In genomic region chr22:24492391-24492790, GRCh38 we compare ENCODE assay signal across 28 cellular contexts. TPM values are rescaled to one million over a fixed set of nuclear protein-coding genes. Genes with fewer than 3 reads are reported as not detected.
DNase-seq lines count a peak whose midpoint lies in the region; ATAC-seq, FAIRE-seq and TF ChIP-seq lines count a peak whose summit lies in the region.
"Had no signal": no experiment of that assay in that cellular context is flagged by ENCODE, and none has a peak within 500 bp of the region (broad histone marks: within the 10 kb centered on the region; RNA-seq: fewer than 3 reads in every experiment).

No MANE protein-coding gene starts in this region.

- in situ Hi-C loops in HepG2 (cut with HindIII; ENCODE audit: extremely low pct_ligation_motif_present, low pct_unique_long_range_greater_than_20kb) (no loop called here), K562 (cut with MboI) (no loop called here)

- peaks cover 0 to 30% (median 8%) of the 10 kb centered on the region in 4 donors for H3K4me1 ChIP-seq in right lobe of liver
- peaks cover 52% of the 10 kb centered on the region for H3K4me1 ChIP-seq in HepG2 (ENCODE audit: insufficient read depth, low read length)
- H3K4me1 ChIP-seq in K562 (replicated peaks in 1 of 2; ENCODE audit: control insufficient read depth in 2 of 2, insufficient read depth in 2 of 2, low read length in 2 of 2): peaks cover 0 to 4% of the 10 kb centered on the region in 2 experiments; a peak in 1 of 5 replicates
- no peaks in the 10 kb centered on the region for H3K4me1 ChIP-seq in mesendoderm (ENCODE audit: control insufficient read depth, low read depth, low read length)
- H3K4me1 ChIP-seq: BE2C, BLaER1 had no signal

- BruUV-seq in HepG2 (replicated peaks; lab: Mats Ljungman, UMichigan): no TSS peak
- BruUV-seq in K562 (replicated peaks; lab: Mats Ljungman, UMichigan): no TSS peak

- peak overlapping the region in 2 of 3 donors; percentile 80 to 95 for H3K4me3 ChIP-seq in right lobe of liver
- no peak overlapping the region for H3K4me3 ChIP-seq in HepG2 (replicated peaks in 1 of 3; ENCODE audit: insufficient read depth in 1 of 3, low read depth in 2 of 3, low read length in 3 of 3)
- H3K4me3 ChIP-seq in K562: no peak overlapping the region
- no peak overlapping the region for H3K4me3 ChIP-seq in mesendoderm (ENCODE audit: low read length)
- H3K4me3 ChIP-seq: BLaER1, GM12878 had no signal

- H3K56ac ChIP-seq in mesendoderm (ENCODE audit: low read length): no peak overlapping the region

- H3K4me2 ChIP-seq in HepG2 (ENCODE audit: low read depth, low read length): no peak overlapping the region
- no peak overlapping the region for H3K4me2 ChIP-seq in K562 (ENCODE audit: insufficient read depth, low read length)
- no peak overlapping the region for H3K4me2 ChIP-seq in mesendoderm (ENCODE audit: low read length)
- H3K4me2 ChIP-seq: BLaER1 had no signal

- no peak overlapping the region for H2BK120ac ChIP-seq in mesendoderm (ENCODE audit: low read depth, low read length)

- H3K36me3 ChIP-seq in right lobe of liver (no peaks in the 10 kb centered on the region), HepG2 (replicated peaks in 1 of 2; ENCODE audit: control insufficient read depth in 1 of 2, insufficient read depth in 2 of 2, low read length in 2 of 2) (no peaks in the 10 kb centered on the region), K562 (ENCODE audit: control insufficient read depth, insufficient read depth, low read length) (no peaks in the 10 kb centered on the region), mesendoderm (ENCODE audit: control insufficient read depth, insufficient read depth, low read length) (no peaks in the 10 kb centered on the region)
- H3K36me3 ChIP-seq: BE2C, BLaER1 had no signal

- no peaks in the 10 kb centered on the region for H3K9me1 ChIP-seq in K562 (ENCODE audit: control insufficient read depth, insufficient read depth, low read length)

- H4K8ac ChIP-seq in mesendoderm (ENCODE audit: low read depth, low read length): no peak overlapping the region

- H3K9me3 ChIP-seq in right lobe of liver: no peaks in the 10 kb centered on the region
- H3K9me3 ChIP-seq in HepG2 (ENCODE audit: low read length): no peaks in the 10 kb centered on the region
- H3K9me3 ChIP-seq in K562 (replicated peaks; ENCODE audit: control insufficient read depth, insufficient read depth, low read depth, low read length): no peaks in the 10 kb centered on the region
- H3K9me3 ChIP-seq: BE2C had no signal

- DNase-seq in right lobe of liver: peak in 1 of 3 donors; percentile 14
- DNase-seq in HepG2 (ENCODE audit: low spot score): no peak
- DNase-seq in K562 (ENCODE audit: extremely low read depth in 1 of 4, low spot score in 3 of 4): no peak
- peak; percentile 70 for DNase-seq in putamen (ENCODE audit: low spot score)
- DNase-seq in urothelium cell line (ENCODE audit: low spot score): no peak
- no peak for DNase-seq in mesendoderm
- DNase-seq in activated T-cell treated with anti-CD3 and anti-CD28 coated beads, Interleukin-2, amount 50 U/mL, for 48 hours: no peak
- DNase-seq: 8988T; ACHN; BE2C; C1 segment of cervical spinal cord; Calu3; CD4-positive, alpha-beta memory T cell; CD4-positive, CD25-positive, alpha-beta regulatory T cell; CD8-positive, alpha-beta memory T cell; COR-L47; DND-41; EL; GDM1 had no signal

- H2AFZ ChIP-seq in HepG2 (ENCODE audit: low read length) (no peak overlapping the region), K562 (ENCODE audit: low read depth, low read length) (no peak overlapping the region)

- peak overlapping the region in 1 of 3 donors; percentile 94 for H3K27ac ChIP-seq in right lobe of liver
- H3K27ac ChIP-seq in HepG2 (ENCODE audit: extremely low read length, insufficient read depth, low read length): no peak overlapping the region
- no peak overlapping the region for H3K27ac ChIP-seq in K562 (ENCODE audit: extremely low read depth, low read depth, low read length)
- no peak overlapping the region for H3K27ac ChIP-seq in mesendoderm (ENCODE audit: low read depth, low read length)
- H3K27ac ChIP-seq: BLaER1 had no signal

- TF ChIP-seq CTCF in right lobe of liver (IDR thresholded peaks at IDR 0.05) (no peak), HepG2 (CRISPR knock-in tag; IDR thresholded peaks at IDR 0.05) (no peak), K562 (IDR thresholded peaks at IDR 0.05 in 2 of 3, conservative IDR thresholded peaks at IDR 0.05 in 1 of 3; ENCODE audit: insufficient read depth in 2 of 3, low read depth in 1 of 3, low read length in 3 of 3) (no peak)

- no peak for TF ChIP-seq RAD21 in HepG2 (CRISPR knock-in tag; IDR thresholded peaks at IDR 0.05)
- TF ChIP-seq RAD21 in K562 (CRISPR knock-in tag; conservative IDR thresholded peaks at IDR 0.05 in 1 of 2, IDR thresholded peaks at IDR 0.05 in 1 of 2): no peak

- CTCF ChIA-PET in HepG2 (lab: Yijun Ruan, JAX; ENCODE audit: low intra/inter-chr PET ratio, low total read pairs): no interaction called here
- CTCF ChIA-PET in K562 (lab: Yijun Ruan, JAX; ENCODE audit: low intra/inter-chr PET ratio): no interaction called here

- H4K20me1 ChIP-seq in HepG2 (ENCODE audit: insufficient read depth, low read length) (no peaks in the 10 kb centered on the region), K562 (replicated peaks; ENCODE audit: control insufficient read depth, insufficient read depth, low read length) (no peaks in the 10 kb centered on the region)
- H4K20me1 ChIP-seq: BLaER1 had no signal

- POLR2A ChIA-PET in HepG2 (lab: Yijun Ruan, JAX) (no interaction called here), K562 (lab: Yijun Ruan, JAX) (interaction anchor here (1.2 kb wide), 1 partner anchor 9 kb away, joined by 4 read pairs; no protein-coding TSS in a partner anchor)

- no peak overlapping the region for H2AK5ac ChIP-seq in mesendoderm (ENCODE audit: low read length)

- H3K9ac ChIP-seq in HepG2 (ENCODE audit: insufficient read depth, low read depth, low read length) (no peak overlapping the region), K562 (ENCODE audit: insufficient read depth in 1 of 2, low read depth in 2 of 2, low read length in 2 of 2) (no peak overlapping the region), mesendoderm (ENCODE audit: low read length) (no peak overlapping the region)
- H3K9ac ChIP-seq: BLaER1 had no signal

- H3K18ac ChIP-seq in mesendoderm (ENCODE audit: low read length): no peak overlapping the region

- no peak for TF ChIP-seq POLR2A in right lobe of liver (IDR thresholded peaks at IDR 0.05)
- no peak for TF ChIP-seq POLR2A in HepG2 (IDR thresholded peaks at IDR 0.05; ENCODE audit: insufficient read depth in 1 of 2, low read depth in 2 of 2, low read length in 2 of 2)
- no peak for TF ChIP-seq POLR2A in K562 (conservative IDR thresholded peaks at IDR 0.05)

- no peak overlapping the region for H4K5ac ChIP-seq in mesendoderm (ENCODE audit: low read length)

- TF ChIP-seq EP300 in HepG2 (IDR thresholded peaks at IDR 0.05; ENCODE audit: low read depth in 2 of 2, low read length in 2 of 2) (no peak), HepG2 (CRISPR knock-in tag; IDR thresholded peaks at IDR 0.05; ENCODE audit: borderline replicate concordance) (no peak), K562 (IDR thresholded peaks at IDR 0.05; ENCODE audit: low read length) (no peak)

- H3K23ac ChIP-seq in mesendoderm (ENCODE audit: low read length): no peak overlapping the region

- intact Hi-C loops in right lobe of liver (cut with DNase I) (no loop called here), HepG2 (cut with micrococcal nuclease; ENCODE audit: unreplicated experiment) (no loop called here), K562 (cut with micrococcal nuclease) (no loop called here)

- H3K27me3 ChIP-seq in right lobe of liver (no peaks in the 10 kb centered on the region), HepG2 (ENCODE audit: control insufficient read depth in 1 of 2, insufficient read depth in 2 of 2, low read length in 2 of 2) (no peaks in the 10 kb centered on the region), K562 (ENCODE audit: control insufficient read depth in 2 of 2, insufficient read depth in 2 of 2, low read length in 2 of 2) (peaks cover 0 to 20% of the 10 kb centered on the region in 2 experiments; a peak in 3 of 5 replicates), mesendoderm (ENCODE audit: insufficient read depth, low read length, poor library complexity) (peaks cover 13% of the 10 kb centered on the region)
- H3K27me3 ChIP-seq: BE2C, BLaER1 had no signal

- no peaks in the 10 kb centered on the region for H3K79me2 ChIP-seq in HepG2 (ENCODE audit: insufficient read depth, low read length)
- no peaks in the 10 kb centered on the region for H3K79me2 ChIP-seq in K562 (ENCODE audit: control insufficient read depth, insufficient read depth, low read length)
- H3K79me2 ChIP-seq in mesendoderm (ENCODE audit: control insufficient read depth, insufficient read depth, low read length): no peaks in the 10 kb centered on the region

- no peak overlapping the region for H3K4ac ChIP-seq in mesendoderm (ENCODE audit: low read depth, low read length)

- no peak for ATAC-seq in right lobe of liver
- ATAC-seq in HepG2: no peak
- no peak for ATAC-seq in K562
- no peak for ATAC-seq in HG02610 (IDR thresholded peaks at IDR 0.05; ENCODE audit: unreplicated experiment)
- ATAC-seq: GM12878 had no signal

- FAIRE-seq in HepG2 (lab: Jason Lieb, UNC): no peak
- FAIRE-seq in K562 (lab: Jason Lieb, UNC): no peak
- peak; percentile 27 for FAIRE-seq in urothelium cell line (lab: Jason Lieb, UNC)
- FAIRE-seq: A204.1, D721Med, GM12878, GM12892, GM18507 had no signal

- H3K79me1 ChIP-seq in mesendoderm (ENCODE audit: low read length): no peaks in the 10 kb centered on the region

- 48% methylated on average over 3 of the region's 3 CpGs for WGBS in right lobe of liver (ENCODE audit: insufficient coverage, low coverage, low lambda C conversion rate, missing lambda C conversion rate)
- WGBS in HepG2 (ENCODE audit: low lambda C conversion rate): 85% methylated on average over 3 of the region's 3 CpGs
- 0% methylated on average over 2 of the region's 3 CpGs for WGBS in K562 (ENCODE audit: insufficient coverage, low coverage, missing lambda C conversion rate)
- no CpG with 5 or more reads among the region's 3 CpGs for WGBS in mesendoderm (ENCODE audit: extremely low coverage, insufficient coverage, low lambda C conversion rate)

- no peak overlapping the region for H2BK15ac ChIP-seq in mesendoderm (replicated peaks; ENCODE audit: low read depth)

- no peak overlapping the region for H2BK5ac ChIP-seq in mesendoderm (ENCODE audit: low read length)

RNA-seq across cellular contexts. Expression of gene UPB1, which starts 2.7 kb away (rescaled TPM):
- total RNA-seq in right lobe of liver (100 to 1,000 TPM in 3 of 6 experiments, 10 to 100 TPM in 3; 50.6 to 169 (median 100) TPM), HepG2 (2016; rRNA removed; fragmentation: Illumina TruSeq; extraction: Trizol) (0.60 and 1.2 TPM in 2 replicates), K562 (2014; rRNA removed) (0.69 TPM in 1 of 2 replicates, not detected in the other), K562 (2014; rRNA removed; fragmentation: Illumina TruSeq; extraction: Trizol) (not detected in 2 replicates), K562 (2015; rRNA removed; fragmentation: Illumina TruSeq; extraction: Trizol) (0.11 TPM in 1 of 2 replicates, not detected in the other), K562 (2021) (0.07 TPM in 1 of 2 replicates, not detected in the other)
- 0.53 and 0.61 TPM in 2 replicates for total RNA-seq in HepG2 (2016; cell fraction: cytosol; rRNA removed; fragmentation: Illumina TruSeq; extraction: Trizol; ENCODE audit: low read depth)
- total RNA-seq in HepG2 (2016; cell fraction: insoluble cytoplasmic fraction; rRNA removed; fragmentation: Illumina TruSeq; extraction: Trizol): 0.43 and 0.89 TPM in 2 replicates
- 0.90 and 0.96 TPM in 2 replicates for total RNA-seq in HepG2 (2016; cell fraction: membrane; rRNA removed; fragmentation: Illumina TruSeq; extraction: Trizol)
- 1.0 and 1.1 TPM in 2 replicates for total RNA-seq in HepG2 (2016; cell fraction: nucleus; rRNA removed; fragmentation: Illumina TruSeq; extraction: Trizol)
- polyA plus RNA-seq in HepG2 (2011; rRNA removed) (0.38 and 0.59 TPM in 2 replicates), K562 (2011; rRNA removed) (0.04 TPM in 1 of 2 replicates, not detected in the other), K562 (2014; fragmentation: Illumina TruSeq; extraction: Trizol) (not detected in 2 replicates), K562 (2014; fragmentation: Nextera tagmentation; extraction: Ambion mirVana) (under 1 TPM in 1 of 2 experiments, not detected in 1; 0.06 TPM), K562 (2014; rRNA removed) (not detected in 2 replicates)
- 0.24 and 0.28 TPM in 2 replicates for polyA plus RNA-seq in HepG2 (2011; cell fraction: cytosol; rRNA removed)
- 0.84 and 1.1 TPM in 2 replicates for polyA plus RNA-seq in HepG2 (2011; cell fraction: nucleus; rRNA removed)
- polyA plus RNA-seq in HepG2 (2012): 0.49 and 1.2 TPM in 2 replicates
- 0.42 and 0.53 TPM in 2 replicates for polyA plus RNA-seq in HepG2 (2016; cell fraction: cytosol; fragmentation: Illumina TruSeq; extraction: Trizol; ENCODE audit: low read depth)
- polyA plus RNA-seq in HepG2 (2016; cell fraction: insoluble cytoplasmic fraction; fragmentation: Illumina TruSeq; extraction: Trizol; ENCODE audit: low read depth): 0.80 and 0.84 TPM in 2 replicates
- 0.63 and 0.65 TPM in 2 replicates for polyA plus RNA-seq in HepG2 (2016; cell fraction: membrane; fragmentation: Illumina TruSeq; extraction: Trizol; ENCODE audit: low read depth)
- polyA plus RNA-seq in HepG2 (2016; cell fraction: nucleus; fragmentation: Illumina TruSeq; extraction: Trizol; ENCODE audit: insufficient read depth, low read depth): 1.5 and 1.6 TPM in 2 replicates
- polyA minus RNA-seq in HepG2 (2011; rRNA and poly(A)+ RNA removed; ENCODE audit: low replicate concordance): 0.05 and 0.22 TPM in 2 replicates
- not detected in 2 replicates for polyA minus RNA-seq in HepG2 (2011; cell fraction: cytosol; rRNA and poly(A)+ RNA removed)
- 0.77 and 0.99 TPM in 2 replicates for polyA minus RNA-seq in HepG2 (2011; cell fraction: nucleus; rRNA and poly(A)+ RNA removed)
- 0.16 TPM in 1 of 2 replicates, not detected in the other for total RNA-seq in K562 (2011; cell fraction: chromatin; rRNA removed; ENCODE audit: low replicate concordance)
- total RNA-seq in K562 (2011; cell fraction: nucleolus; rRNA removed): not detected in 2 replicates
- total RNA-seq in K562 (2011; cell fraction: nucleoplasm; rRNA removed): not detected in 2 replicates
- polyA plus RNA-seq in K562 (2011; cell fraction: cytosol; rRNA removed): not detected in 2 replicates
- polyA plus RNA-seq in K562 (2011; cell fraction: nucleus; rRNA removed): 0.06 TPM in 1 of 2 replicates, not detected in the other
- polyA plus RNA-seq in K562 (2012): 0.08 and 0.21 TPM in 2 replicates
- not detected in 2 replicates for polyA minus RNA-seq in K562 (2011; rRNA and poly(A)+ RNA removed)
- not detected in 2 replicates for polyA minus RNA-seq in K562 (2011; cell fraction: cytosol; rRNA and poly(A)+ RNA removed)
- not detected in 2 replicates for polyA minus RNA-seq in K562 (2011; cell fraction: nucleus; rRNA and poly(A)+ RNA removed)
- polyA plus RNA-seq in mesendoderm (2013, experiment 1 of 2): 0.01 TPM
- not detected for polyA plus RNA-seq in mesendoderm (2013, experiment 2 of 2)
- total RNA-seq: CD8-positive, alpha-beta memory T cell; Daoy had no signal
- polyA plus RNA-seq: AG04450; CD4-positive, alpha-beta memory T cell; CD4-positive, CD25-positive, alpha-beta regulatory T cell had no signal

Comparison
In these comparisons a context has a peak if more than half of its experiments do, and no peak if none do; other contexts are left out.
1. H3K4me3 ChIP-seq: peak in right lobe of liver (2 of 3); none in HepG2 (0 of 3), K562 (single experiment) and mesendoderm (single experiment).
2. RNA of gene UPB1, which starts 2.7 kb away (total RNA-seq): 50.6 to 169 TPM in right lobe of liver; 0.43 to 1.2 TPM in HepG2 and 0.07 to 0.69 TPM in K562; every median in the first group is over 10 times any median in the second.